ENCODE assay signal across 1 cellular context in genomic region chr1:53766766-53767409, GRCh38.
TF ChIP-seq lines count a peak whose summit lies in the region.

No MANE protein-coding gene starts in this region.

TF ChIP-seq in SK-N-SH, 30 proteins besides CTCF, POLR2A, EP300 and RAD21 (continued from another document):
- TF ChIP-seq FOSL2 (IDR thresholded peaks at IDR 0.05; ENCODE audit: borderline replicate concordance, low read depth) (no peak), RXRA (IDR thresholded peaks at IDR 0.05; ENCODE audit: borderline replicate concordance, low read depth) (no peak), FOXJ3 (CRISPR knock-in tag; IDR thresholded peaks at IDR 0.05) (no peak), SMC3 (IDR thresholded peaks at IDR 0.05; ENCODE audit: low read depth, low read length) (no peak), GATA2 (CRISPR knock-in tag; IDR thresholded peaks at IDR 0.05) (no peak), MEF2A (IDR thresholded peaks at IDR 0.05; ENCODE audit: borderline replicate concordance, low read depth) (no peak), TCF12 (IDR thresholded peaks at IDR 0.05) (no peak), NRF1 (IDR thresholded peaks at IDR 0.05; ENCODE audit: low read depth, low read length) (no peak), RCOR1 (IDR thresholded peaks at IDR 0.05; ENCODE audit: low read length) (no peak), MAX (IDR thresholded peaks at IDR 0.05; ENCODE audit: low read depth) (no peak)
- TF ChIP-seq, protein P1, sequence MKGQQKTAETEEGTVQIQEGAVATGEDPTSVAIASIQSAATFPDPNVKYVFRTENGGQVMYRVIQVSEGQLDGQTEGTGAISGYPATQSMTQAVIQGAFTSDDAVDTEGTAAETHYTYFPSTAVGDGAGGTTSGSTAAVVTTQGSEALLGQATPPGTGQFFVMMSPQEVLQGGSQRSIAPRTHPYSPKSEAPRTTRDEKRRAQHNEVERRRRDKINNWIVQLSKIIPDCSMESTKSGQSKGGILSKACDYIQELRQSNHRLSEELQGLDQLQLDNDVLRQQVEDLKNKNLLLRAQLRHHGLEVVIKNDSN (IDR thresholded peaks at IDR 0.05; ENCODE audit: borderline replicate concordance, low read depth), result no peak
